Comparison of ENCODE assay signal across 1 cellular context in the genomic region with DNA sequence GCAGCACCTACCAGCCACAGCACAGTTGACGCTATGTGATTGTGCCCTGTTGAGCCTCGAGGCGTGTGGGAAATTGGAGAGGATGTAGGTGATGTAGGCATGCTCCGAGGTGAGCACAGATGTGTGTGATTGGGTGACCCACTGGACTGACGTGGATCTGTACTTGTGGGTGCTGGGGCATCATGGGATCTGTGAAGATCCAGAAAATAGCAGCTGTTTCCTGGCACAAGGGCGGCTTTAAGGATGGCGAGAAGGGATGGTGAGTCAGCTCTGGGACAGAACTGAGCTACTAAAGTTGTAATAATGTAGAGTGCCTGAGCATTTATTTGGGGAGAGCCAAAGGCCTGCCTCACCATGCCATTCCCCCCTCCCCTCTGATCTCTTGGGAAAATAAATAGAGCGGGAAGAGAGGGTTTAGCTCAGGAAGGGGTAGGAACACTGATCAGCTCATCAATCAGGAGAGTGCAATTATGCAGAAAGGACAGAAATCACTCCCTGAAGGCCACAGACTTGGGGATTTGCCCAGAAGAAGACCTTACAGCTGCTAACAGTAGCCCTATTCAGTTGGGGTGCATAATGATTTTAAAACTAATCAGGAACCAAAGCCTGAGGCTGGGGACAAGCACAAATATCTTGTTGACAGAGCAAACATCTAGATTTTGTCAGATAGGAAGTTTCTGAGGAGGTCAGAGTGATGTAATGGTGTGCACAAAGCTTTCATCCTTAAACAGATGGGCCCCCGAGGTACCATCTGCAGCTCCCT.
TF ChIP-seq lines count a peak whose summit lies in the region.

No MANE protein-coding gene starts in this region.

TF ChIP-seq in HepG2, 621 proteins besides CTCF, POLR2A, EP300 and RAD21 (continues in another document):
- TF ChIP-seq, protein P1, sequence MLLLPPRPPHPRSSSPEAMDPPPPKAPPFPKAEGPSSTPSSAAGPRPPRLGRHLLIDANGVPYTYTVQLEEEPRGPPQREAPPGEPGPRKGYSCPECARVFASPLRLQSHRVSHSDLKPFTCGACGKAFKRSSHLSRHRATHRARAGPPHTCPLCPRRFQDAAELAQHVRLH (CRISPR knock-in tag; IDR thresholded peaks at IDR 0.05; ENCODE audit: borderline replicate concordance, low read depth) = no peak
- TF ChIP-seq, protein P2, sequence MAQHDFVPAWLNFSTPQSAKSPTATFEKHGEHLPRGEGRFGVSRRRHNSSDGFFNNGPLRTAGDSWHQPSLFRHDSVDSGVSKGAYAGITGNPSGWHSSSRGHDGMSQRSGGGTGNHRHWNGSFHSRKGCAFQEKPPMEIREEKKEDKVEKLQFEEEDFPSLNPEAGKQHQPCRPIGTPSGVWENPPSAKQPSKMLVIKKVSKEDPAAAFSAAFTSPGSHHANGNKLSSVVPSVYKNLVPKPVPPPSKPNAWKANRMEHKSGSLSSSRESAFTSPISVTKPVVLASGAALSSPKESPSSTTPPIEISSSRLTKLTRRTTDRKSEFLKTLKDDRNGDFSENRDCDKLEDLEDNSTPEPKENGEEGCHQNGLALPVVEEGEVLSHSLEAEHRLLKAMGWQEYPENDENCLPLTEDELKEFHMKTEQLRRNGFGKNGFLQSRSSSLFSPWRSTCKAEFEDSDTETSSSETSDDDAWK (CRISPR knock-in tag; IDR thresholded peaks at IDR 0.05) = no peak
- TF ChIP-seq ZNF543 (CRISPR knock-in tag; IDR thresholded peaks at IDR 0.05) = no peak
- TF ChIP-seq, protein P3, sequence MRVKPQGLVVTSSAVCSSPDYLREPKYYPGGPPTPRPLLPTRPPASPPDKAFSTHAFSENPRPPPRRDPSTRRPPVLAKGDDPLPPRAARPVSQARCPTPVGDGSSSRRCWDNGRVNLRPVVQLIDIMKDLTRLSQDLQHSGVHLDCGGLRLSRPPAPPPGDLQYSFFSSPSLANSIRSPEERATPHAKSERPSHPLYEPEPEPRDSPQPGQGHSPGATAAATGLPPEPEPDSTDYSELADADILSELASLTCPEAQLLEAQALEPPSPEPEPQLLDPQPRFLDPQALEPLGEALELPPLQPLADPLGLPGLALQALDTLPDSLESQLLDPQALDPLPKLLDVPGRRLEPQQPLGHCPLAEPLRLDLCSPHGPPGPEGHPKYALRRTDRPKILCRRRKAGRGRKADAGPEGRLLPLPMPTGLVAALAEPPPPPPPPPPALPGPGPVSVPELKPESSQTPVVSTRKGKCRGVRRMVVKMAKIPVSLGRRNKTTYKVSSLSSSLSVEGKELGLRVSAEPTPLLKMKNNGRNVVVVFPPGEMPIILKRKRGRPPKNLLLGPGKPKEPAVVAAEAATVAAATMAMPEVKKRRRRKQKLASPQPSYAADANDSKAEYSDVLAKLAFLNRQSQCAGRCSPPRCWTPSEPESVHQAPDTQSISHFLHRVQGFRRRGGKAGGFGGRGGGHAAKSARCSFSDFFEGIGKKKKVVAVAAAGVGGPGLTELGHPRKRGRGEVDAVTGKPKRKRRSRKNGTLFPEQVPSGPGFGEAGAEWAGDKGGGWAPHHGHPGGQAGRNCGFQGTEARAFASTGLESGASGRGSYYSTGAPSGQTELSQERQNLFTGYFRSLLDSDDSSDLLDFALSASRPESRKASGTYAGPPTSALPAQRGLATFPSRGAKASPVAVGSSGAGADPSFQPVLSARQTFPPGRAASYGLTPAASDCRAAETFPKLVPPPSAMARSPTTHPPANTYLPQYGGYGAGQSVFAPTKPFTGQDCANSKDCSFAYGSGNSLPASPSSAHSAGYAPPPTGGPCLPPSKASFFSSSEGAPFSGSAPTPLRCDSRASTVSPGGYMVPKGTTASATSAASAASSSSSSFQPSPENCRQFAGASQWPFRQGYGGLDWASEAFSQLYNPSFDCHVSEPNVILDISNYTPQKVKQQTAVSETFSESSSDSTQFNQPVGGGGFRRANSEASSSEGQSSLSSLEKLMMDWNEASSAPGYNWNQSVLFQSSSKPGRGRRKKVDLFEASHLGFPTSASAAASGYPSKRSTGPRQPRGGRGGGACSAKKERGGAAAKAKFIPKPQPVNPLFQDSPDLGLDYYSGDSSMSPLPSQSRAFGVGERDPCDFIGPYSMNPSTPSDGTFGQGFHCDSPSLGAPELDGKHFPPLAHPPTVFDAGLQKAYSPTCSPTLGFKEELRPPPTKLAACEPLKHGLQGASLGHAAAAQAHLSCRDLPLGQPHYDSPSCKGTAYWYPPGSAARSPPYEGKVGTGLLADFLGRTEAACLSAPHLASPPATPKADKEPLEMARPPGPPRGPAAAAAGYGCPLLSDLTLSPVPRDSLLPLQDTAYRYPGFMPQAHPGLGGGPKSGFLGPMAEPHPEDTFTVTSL (CRISPR knock-in tag; IDR thresholded peaks at IDR 0.05; ENCODE audit: borderline replicate concordance) = peak; percentile 53; the same call in 1 of the 2 replicates
- TF ChIP-seq RXRA (CRISPR knock-in tag; IDR thresholded peaks at IDR 0.05) = no peak; the same call in 1 of the 2 replicates
- TF ChIP-seq NFATC3 (CRISPR knock-in tag; IDR thresholded peaks at IDR 0.05) = no peak
- TF ChIP-seq, protein P4, sequence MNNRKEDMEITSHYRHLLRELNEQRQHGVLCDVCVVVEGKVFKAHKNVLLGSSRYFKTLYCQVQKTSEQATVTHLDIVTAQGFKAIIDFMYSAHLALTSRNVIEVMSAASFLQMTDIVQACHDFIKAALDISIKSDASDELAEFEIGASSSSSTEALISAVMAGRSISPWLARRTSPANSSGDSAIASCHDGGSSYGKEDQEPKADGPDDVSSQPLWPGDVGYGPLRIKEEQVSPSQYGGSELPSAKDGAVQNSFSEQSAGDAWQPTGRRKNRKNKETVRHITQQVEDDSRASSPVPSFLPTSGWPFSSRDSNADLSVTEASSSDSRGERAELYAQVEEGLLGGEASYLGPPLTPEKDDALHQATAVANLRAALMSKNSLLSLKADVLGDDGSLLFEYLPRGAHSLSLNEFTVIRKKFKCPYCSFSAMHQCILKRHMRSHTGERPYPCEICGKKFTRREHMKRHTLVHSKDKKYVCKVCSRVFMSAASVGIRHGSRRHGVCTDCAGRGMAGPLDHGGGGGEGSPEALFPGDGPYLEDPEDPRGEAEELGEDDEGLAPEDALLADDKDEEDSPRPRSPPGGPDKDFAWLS (CRISPR knock-in tag; IDR thresholded peaks at IDR 0.05; ENCODE audit: borderline replicate concordance) = 0 out of 2 replicates have a peak, but pooled peaks have one; percentile 81
- no peak for TF ChIP-seq RBM22 (optimal IDR thresholded peaks at IDR 0.05; ENCODE audit: low read length)
- TF ChIP-seq, protein P5, sequence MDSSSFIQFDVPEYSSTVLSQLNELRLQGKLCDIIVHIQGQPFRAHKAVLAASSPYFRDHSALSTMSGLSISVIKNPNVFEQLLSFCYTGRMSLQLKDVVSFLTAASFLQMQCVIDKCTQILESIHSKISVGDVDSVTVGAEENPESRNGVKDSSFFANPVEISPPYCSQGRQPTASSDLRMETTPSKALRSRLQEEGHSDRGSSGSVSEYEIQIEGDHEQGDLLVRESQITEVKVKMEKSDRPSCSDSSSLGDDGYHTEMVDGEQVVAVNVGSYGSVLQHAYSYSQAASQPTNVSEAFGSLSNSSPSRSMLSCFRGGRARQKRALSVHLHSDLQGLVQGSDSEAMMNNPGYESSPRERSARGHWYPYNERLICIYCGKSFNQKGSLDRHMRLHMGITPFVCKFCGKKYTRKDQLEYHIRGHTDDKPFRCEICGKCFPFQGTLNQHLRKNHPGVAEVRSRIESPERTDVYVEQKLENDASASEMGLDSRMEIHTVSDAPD (CRISPR knock-in tag; IDR thresholded peaks at IDR 0.05) = no peak
- no peak for TF ChIP-seq ZNF549 (CRISPR knock-in tag; IDR thresholded peaks at IDR 0.05)
- TF ChIP-seq ZBTB7B (CRISPR knock-in tag; IDR thresholded peaks at IDR 0.05) = peak; percentile 19; the same call in 1 of the 2 replicates
- TF ChIP-seq KLF6 (CRISPR knock-in tag; IDR thresholded peaks at IDR 0.05) = no peak
- TF ChIP-seq, protein P6, sequence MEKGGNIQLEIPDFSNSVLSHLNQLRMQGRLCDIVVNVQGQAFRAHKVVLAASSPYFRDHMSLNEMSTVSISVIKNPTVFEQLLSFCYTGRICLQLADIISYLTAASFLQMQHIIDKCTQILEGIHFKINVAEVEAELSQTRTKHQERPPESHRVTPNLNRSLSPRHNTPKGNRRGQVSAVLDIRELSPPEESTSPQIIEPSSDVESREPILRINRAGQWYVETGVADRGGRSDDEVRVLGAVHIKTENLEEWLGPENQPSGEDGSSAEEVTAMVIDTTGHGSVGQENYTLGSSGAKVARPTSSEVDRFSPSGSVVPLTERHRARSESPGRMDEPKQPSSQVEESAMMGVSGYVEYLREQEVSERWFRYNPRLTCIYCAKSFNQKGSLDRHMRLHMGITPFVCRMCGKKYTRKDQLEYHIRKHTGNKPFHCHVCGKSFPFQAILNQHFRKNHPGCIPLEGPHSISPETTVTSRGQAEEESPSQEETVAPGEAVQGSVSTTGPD (CRISPR knock-in tag; IDR thresholded peaks at IDR 0.05) = no peak
- no peak for TF ChIP-seq LCORL (IDR thresholded peaks at IDR 0.05)
- peak; percentile 64 for TF ChIP-seq LCORL (CRISPR knock-in tag; IDR thresholded peaks at IDR 0.05)
- no peak for TF ChIP-seq TBL1XR1 (IDR thresholded peaks at IDR 0.05; ENCODE audit: borderline replicate concordance, low read length, partially characterized antibody)
- TF ChIP-seq ZMYM2 (CRISPR knock-in tag; IDR thresholded peaks at IDR 0.05) = 0 out of 2 replicates have a peak, but pooled peaks have one; percentile 23
- TF ChIP-seq, protein P7, sequence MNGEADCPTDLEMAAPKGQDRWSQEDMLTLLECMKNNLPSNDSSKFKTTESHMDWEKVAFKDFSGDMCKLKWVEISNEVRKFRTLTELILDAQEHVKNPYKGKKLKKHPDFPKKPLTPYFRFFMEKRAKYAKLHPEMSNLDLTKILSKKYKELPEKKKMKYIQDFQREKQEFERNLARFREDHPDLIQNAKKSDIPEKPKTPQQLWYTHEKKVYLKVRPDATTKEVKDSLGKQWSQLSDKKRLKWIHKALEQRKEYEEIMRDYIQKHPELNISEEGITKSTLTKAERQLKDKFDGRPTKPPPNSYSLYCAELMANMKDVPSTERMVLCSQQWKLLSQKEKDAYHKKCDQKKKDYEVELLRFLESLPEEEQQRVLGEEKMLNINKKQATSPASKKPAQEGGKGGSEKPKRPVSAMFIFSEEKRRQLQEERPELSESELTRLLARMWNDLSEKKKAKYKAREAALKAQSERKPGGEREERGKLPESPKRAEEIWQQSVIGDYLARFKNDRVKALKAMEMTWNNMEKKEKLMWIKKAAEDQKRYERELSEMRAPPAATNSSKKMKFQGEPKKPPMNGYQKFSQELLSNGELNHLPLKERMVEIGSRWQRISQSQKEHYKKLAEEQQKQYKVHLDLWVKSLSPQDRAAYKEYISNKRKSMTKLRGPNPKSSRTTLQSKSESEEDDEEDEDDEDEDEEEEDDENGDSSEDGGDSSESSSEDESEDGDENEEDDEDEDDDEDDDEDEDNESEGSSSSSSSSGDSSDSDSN (CRISPR knock-in tag; IDR thresholded peaks at IDR 0.05) = no peak
- TF ChIP-seq, protein P8, sequence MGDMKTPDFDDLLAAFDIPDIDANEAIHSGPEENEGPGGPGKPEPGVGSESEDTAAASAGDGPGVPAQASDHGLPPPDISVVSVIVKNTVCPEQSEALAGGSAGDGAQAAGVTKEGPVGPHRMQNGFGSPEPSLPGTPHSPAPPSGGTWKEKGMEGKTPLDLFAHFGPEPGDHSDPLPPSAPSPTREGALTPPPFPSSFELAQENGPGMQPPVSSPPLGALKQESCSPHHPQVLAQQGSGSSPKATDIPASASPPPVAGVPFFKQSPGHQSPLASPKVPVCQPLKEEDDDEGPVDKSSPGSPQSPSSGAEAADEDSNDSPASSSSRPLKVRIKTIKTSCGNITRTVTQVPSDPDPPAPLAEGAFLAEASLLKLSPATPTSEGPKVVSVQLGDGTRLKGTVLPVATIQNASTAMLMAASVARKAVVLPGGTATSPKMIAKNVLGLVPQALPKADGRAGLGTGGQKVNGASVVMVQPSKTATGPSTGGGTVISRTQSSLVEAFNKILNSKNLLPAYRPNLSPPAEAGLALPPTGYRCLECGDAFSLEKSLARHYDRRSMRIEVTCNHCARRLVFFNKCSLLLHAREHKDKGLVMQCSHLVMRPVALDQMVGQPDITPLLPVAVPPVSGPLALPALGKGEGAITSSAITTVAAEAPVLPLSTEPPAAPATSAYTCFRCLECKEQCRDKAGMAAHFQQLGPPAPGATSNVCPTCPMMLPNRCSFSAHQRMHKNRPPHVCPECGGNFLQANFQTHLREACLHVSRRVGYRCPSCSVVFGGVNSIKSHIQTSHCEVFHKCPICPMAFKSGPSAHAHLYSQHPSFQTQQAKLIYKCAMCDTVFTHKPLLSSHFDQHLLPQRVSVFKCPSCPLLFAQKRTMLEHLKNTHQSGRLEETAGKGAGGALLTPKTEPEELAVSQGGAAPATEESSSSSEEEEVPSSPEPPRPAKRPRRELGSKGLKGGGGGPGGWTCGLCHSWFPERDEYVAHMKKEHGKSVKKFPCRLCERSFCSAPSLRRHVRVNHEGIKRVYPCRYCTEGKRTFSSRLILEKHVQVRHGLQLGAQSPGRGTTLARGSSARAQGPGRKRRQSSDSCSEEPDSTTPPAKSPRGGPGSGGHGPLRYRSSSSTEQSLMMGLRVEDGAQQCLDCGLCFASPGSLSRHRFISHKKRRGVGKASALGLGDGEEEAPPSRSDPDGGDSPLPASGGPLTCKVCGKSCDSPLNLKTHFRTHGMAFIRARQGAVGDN (CRISPR knock-in tag; IDR thresholded peaks at IDR 0.05) = peak; percentile 14; the same call in 1 of the 2 replicates
- TF ChIP-seq BRCA1 (CRISPR knock-in tag; IDR thresholded peaks at IDR 0.05) = no peak
- no peak for TF ChIP-seq ZNF883 (CRISPR knock-in tag; IDR thresholded peaks at IDR 0.05; ENCODE audit: not compliant biosample characterization)
- no peak for TF ChIP-seq YEATS4 (CRISPR knock-in tag; IDR thresholded peaks at IDR 0.05; ENCODE audit: borderline replicate concordance)
- TF ChIP-seq, protein P9, sequence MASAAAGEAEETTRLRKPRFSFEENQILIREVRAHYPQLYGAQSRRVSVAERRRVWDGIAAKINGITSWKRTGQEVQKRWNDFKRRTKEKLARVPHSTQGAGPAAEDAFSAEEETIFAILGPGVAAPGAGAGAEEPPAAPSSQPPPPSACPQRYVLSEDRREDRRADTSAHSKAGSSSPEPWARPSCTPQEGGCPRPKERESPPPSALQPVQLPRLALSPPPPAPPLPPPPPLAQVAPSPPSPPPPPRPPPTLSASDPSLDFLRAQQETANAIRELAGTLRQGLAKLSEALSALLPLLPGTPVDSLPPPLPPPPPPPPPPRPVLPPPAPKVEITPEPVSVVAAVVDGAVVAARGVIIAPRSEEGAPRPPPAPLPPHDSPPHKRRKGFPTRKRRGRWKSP (CRISPR knock-in tag; IDR thresholded peaks at IDR 0.05) = 0 out of 2 replicates have a peak, but pooled peaks have one; percentile 55
- TF ChIP-seq PHB2 (IDR thresholded peaks at IDR 0.05; ENCODE audit: partially characterized antibody) = no peak
- no peak for TF ChIP-seq ZNF225 (CRISPR knock-in tag; IDR thresholded peaks at IDR 0.05)
- TF ChIP-seq, protein P10, sequence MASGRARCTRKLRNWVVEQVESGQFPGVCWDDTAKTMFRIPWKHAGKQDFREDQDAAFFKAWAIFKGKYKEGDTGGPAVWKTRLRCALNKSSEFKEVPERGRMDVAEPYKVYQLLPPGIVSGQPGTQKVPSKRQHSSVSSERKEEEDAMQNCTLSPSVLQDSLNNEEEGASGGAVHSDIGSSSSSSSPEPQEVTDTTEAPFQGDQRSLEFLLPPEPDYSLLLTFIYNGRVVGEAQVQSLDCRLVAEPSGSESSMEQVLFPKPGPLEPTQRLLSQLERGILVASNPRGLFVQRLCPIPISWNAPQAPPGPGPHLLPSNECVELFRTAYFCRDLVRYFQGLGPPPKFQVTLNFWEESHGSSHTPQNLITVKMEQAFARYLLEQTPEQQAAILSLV (CRISPR knock-in tag; IDR thresholded peaks at IDR 0.05; ENCODE audit: borderline replicate concordance) = no peak
- no peak for TF ChIP-seq ZNF333 (CRISPR knock-in tag; IDR thresholded peaks at IDR 0.05; ENCODE audit: borderline replicate concordance)
- TF ChIP-seq NR2F1 (CRISPR knock-in tag; IDR thresholded peaks at IDR 0.05) = no peak
- TF ChIP-seq NFYB (CRISPR knock-in tag; IDR thresholded peaks at IDR 0.05) = 0 out of 2 replicates have a peak, but pooled peaks have one; percentile 6
- peak; percentile 12; the same call in 1 of the 2 replicates for TF ChIP-seq RXRB (CRISPR knock-in tag; IDR thresholded peaks at IDR 0.05; ENCODE audit: borderline replicate concordance)
- peak; percentile 68; the same call in 1 of the 2 replicates for TF ChIP-seq CCDC6 (CRISPR knock-in tag; IDR thresholded peaks at IDR 0.05)
- TF ChIP-seq GATA4 (IDR thresholded peaks at IDR 0.05; ENCODE audit: borderline replicate concordance, low read depth) = 0 out of 2 replicates have a peak, but pooled peaks have one; percentile 3
